ENCODE assay signal across 14 cellular contexts in genomic region chr10:62626817-62627216, GRCh38.
DNase-seq lines count a peak whose midpoint lies in the region; ATAC-seq, FAIRE-seq and TF ChIP-seq lines count a peak whose summit lies in the region.
"Had no signal": no experiment of that assay in that cellular context is flagged by ENCODE, and none has a peak within 500 bp of the region (broad histone marks: within the 10 kb centered on the region; RNA-seq: fewer than 3 reads in every experiment).

No MANE protein-coding gene starts in this region.

- H3K27ac ChIP-seq in foreskin keratinocyte (no peak overlapping the region), left ventricle myocardium inferior (replicated peaks) (no peak overlapping the region)
- H3K27ac ChIP-seq: right atrium auricular region had no signal

- no peaks in the 10 kb centered on the region for H3K27me3 Mint-ChIP-seq in WTC11 (ENCODE audit: low read depth)
- H3K27me3 Mint-ChIP-seq: CD4-positive, CD25-positive, alpha-beta regulatory T cell had no signal

- H3K4me3 ChIP-seq in left ventricle myocardium inferior, result no peak overlapping the region
- H3K4me3 ChIP-seq: right atrium auricular region had no signal

- TF ChIP-seq CTCF in WTC11 (IDR thresholded peaks at IDR 0.05) (no peak), foreskin keratinocyte (conservative IDR thresholded peaks at IDR 0.05) (no peak), left ventricle myocardium inferior (IDR thresholded peaks at IDR 0.05; ENCODE audit: borderline replicate concordance) (no peak)

- CTCF ChIA-PET in WTC11 (lab: Charles Lee), result no interaction called here

- no peaks in the 10 kb centered on the region for H3K9me3 ChIP-seq in left ventricle myocardium inferior (replicated peaks)
- H3K9me3 ChIP-seq: right atrium auricular region had no signal

- peaks cover 3% of the 10 kb centered on the region; the same call in 1 of the 2 replicates for H3K9me3 Mint-ChIP-seq in WTC11
- H3K9me3 Mint-ChIP-seq: CD4-positive, CD25-positive, alpha-beta regulatory T cell had no signal

- H3K27me3 ChIP-seq in foreskin keratinocyte, result peaks cover 4% of the 10 kb centered on the region
- H3K27me3 ChIP-seq in left ventricle myocardium inferior (ENCODE audit: low read depth), result no peaks in the 10 kb centered on the region
- H3K27me3 ChIP-seq: right atrium auricular region had no signal

- H3K4me3 Mint-ChIP-seq in WTC11, result 0 out of 2 replicates have a peak overlapping the region, but pooled peaks have one; percentile 29
- H3K4me3 Mint-ChIP-seq: CD4-positive, CD25-positive, alpha-beta regulatory T cell had no signal

- DNase-seq in AG08395 (ENCODE audit: low spot score) (peak; percentile 46), GM19239 (ENCODE audit: insufficient read length, low spot score) (no peak), WTC11 (ENCODE audit: low spot score) (no peak), foreskin keratinocyte (no peak), left ventricle myocardium inferior (no peak), NOMO-1 treated with dmso at 0.1 percent for 144 hours (lab: John Stamatoyannopoulos, UW; ENCODE audit: unreplicated experiment) (no peak), NCI-H82 treated with DMSO at 0.1 percent for 48 hours (lab: John Stamatoyannopoulos, UW; ENCODE audit: unreplicated experiment) (no peak)
- no peak for DNase-seq in activated CD8-positive, alpha-beta memory T cell treated with anti-CD3 and anti-CD28 coated beads, Interleukin-2, amount 50 U/mL, for 48 hours
- DNase-seq: activated gamma-delta T cell; CD4-positive, CD25-positive, alpha-beta regulatory T cell; kidney; NCI-H1048; NCI-H510A treated with DMSO at 0.1 percent for 48 hours had no signal

- POLR2A ChIA-PET in WTC11 (lab: Charles Lee), result interaction anchor here (0.7 kb wide), 1 partner anchor 488 kb away, joined by 4 read pairs; no protein-coding TSS in a partner anchor

- peak; percentile 40 for FAIRE-seq in GM19239 (lab: Jason Lieb, UNC)
- FAIRE-seq: kidney had no signal

- ATAC-seq in WTC11 (peak; percentile 67), foreskin keratinocyte (peak; percentile 59)

- peaks cover 38% of the 10 kb centered on the region for H3K4me1 Mint-ChIP-seq in WTC11

- H3K27ac Mint-ChIP-seq in WTC11, result no peak overlapping the region
- H3K27ac Mint-ChIP-seq: CD4-positive, CD25-positive, alpha-beta regulatory T cell had no signal

- no peaks in the 10 kb centered on the region for H3K4me1 ChIP-seq in foreskin keratinocyte
- peaks cover 3% of the 10 kb centered on the region for H3K4me1 ChIP-seq in left ventricle myocardium inferior

- intact Hi-C loops in left ventricle myocardium inferior (cut with micrococcal nuclease), result no loop called here

- no peaks in the 10 kb centered on the region; the same call in 1 of the 2 replicates for H3K36me3 Mint-ChIP-seq in WTC11
- H3K36me3 Mint-ChIP-seq: CD4-positive, CD25-positive, alpha-beta regulatory T cell had no signal

- no peaks in the 10 kb centered on the region for H3K36me3 ChIP-seq in left ventricle myocardium inferior
- H3K36me3 ChIP-seq: right atrium auricular region had no signal

TF ChIP-seq in WTC11, 78 proteins besides CTCF, POLR2A, EP300 and RAD21:
- no peak for TF ChIP-seq USF1 (CRISPR knock-in tag; IDR thresholded peaks at IDR 0.05)
- no peak for TF ChIP-seq TEAD1 (CRISPR knock-in tag; IDR thresholded peaks at IDR 0.05)
- TF ChIP-seq CBFB (CRISPR knock-in tag; IDR thresholded peaks at IDR 0.05; ENCODE audit: low read depth), result no peak
- no peak for TF ChIP-seq IRF2 (CRISPR knock-in tag; IDR thresholded peaks at IDR 0.05; ENCODE audit: borderline replicate concordance, low read depth)
- no peak for TF ChIP-seq MLX (CRISPR knock-in tag; IDR thresholded peaks at IDR 0.05)
- TF ChIP-seq NFATC4 (CRISPR knock-in tag; IDR thresholded peaks at IDR 0.05), result no peak
